ENCODE assay signal across 11 cellular contexts in the genomic region with DNA sequence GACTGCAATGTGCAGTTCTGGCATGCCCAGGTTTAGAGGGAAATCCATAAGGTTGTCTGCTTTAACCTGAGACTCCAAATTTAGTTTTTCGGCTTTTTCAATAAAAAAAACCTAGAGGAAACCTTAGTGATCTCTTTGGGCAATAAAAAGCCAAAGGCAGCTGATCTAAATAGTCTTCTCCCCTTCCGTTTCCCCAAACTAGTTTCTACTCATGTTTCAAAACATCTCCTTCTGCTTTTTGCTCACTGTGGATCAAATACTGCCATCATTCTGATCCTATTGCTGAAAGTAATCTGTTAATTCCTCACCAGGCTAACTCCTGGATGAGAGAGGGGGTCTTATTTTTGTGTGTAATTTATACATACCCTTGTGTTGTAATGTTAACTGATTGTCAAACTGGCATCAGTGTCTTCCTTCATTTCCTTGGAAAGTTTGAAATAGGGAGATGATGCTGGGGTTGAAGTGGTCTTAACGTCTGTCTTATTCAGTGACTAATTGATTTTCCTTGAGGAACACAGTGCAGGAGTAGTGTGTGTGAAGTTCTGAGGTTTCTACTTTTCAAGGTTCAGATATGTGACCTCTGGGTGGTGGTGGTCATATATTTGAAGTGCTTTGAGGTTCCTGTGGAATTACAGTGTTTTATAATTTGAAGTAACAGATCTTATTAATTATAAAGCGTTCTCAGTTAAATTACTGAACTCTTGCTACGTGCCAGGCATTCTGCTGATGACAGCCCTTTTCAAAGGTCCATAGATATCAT. TPM values are rescaled to one million over a fixed set of nuclear protein-coding genes. Genes with fewer than 3 reads are reported as not detected.
DNase-seq lines count a peak whose midpoint lies in the region; ATAC-seq and TF ChIP-seq lines count a peak whose summit lies in the region.
"Had no signal": no experiment of that assay in that cellular context is flagged by ENCODE, and none has a peak within 500 bp of the region (broad histone marks: within the 10 kb centered on the region; RNA-seq: fewer than 3 reads in every experiment).

No MANE protein-coding gene starts in this region.

- no peak for TF ChIP-seq CTCF in DOHH2 (IDR thresholded peaks at IDR 0.05; ENCODE audit: low read depth, low read length, poor library complexity, severe bottlenecking)
- no peak for TF ChIP-seq CTCF in IMR-90 (conservative IDR thresholded peaks at IDR 0.05; ENCODE audit: low read depth, low read length)
- no peak for TF ChIP-seq CTCF in endothelial cell (IDR thresholded peaks at IDR 0.05; ENCODE audit: unreplicated experiment)

- no peaks in the 10 kb centered on the region for H3K9me2 ChIP-seq in DOHH2 (replicated peaks; ENCODE audit: control insufficient read depth, low read length)

- H2BK15ac ChIP-seq in IMR-90 (ENCODE audit: low read depth, low read length) = no peak overlapping the region
- no peak overlapping the region for H2BK15ac ChIP-seq in neuronal stem cell (ENCODE audit: low read length)

- 0 out of 2 replicates have a peak overlapping the region, but pooled peaks have one; percentile 14 for H3K23ac ChIP-seq in IMR-90 (ENCODE audit: low read depth, low read length)
- H3K23ac ChIP-seq in neuronal stem cell (ENCODE audit: low read depth, low read length, poor library complexity) = no peak overlapping the region

- no peak overlapping the region for H2AK9ac ChIP-seq in IMR-90 (replicated peaks; ENCODE audit: low read depth, low read length, poor library complexity)

- H2BK5ac ChIP-seq in IMR-90 (ENCODE audit: low read depth, low read length, poor library complexity, severe bottlenecking) (no peak overlapping the region), neuronal stem cell (ENCODE audit: low read length) (no peak overlapping the region)

- peak; percentile 21 for ATAC-seq in GM21723 (IDR thresholded peaks at IDR 0.05; ENCODE audit: unreplicated experiment)
- no peak; the same call in 1 of the 2 replicates for ATAC-seq in IMR-90 (ENCODE audit: low read depth)
- ATAC-seq in stimulated activated effector memory CD8-positive, alpha-beta T cell treated with anti-CD3 and anti-CD28 coated beads, Interleukin-12 subunit alpha, Interleukin-12 subunit beta, amount 100 ng/mL, for 72 hours = no peak
- no peak for ATAC-seq in HG03469 (IDR thresholded peaks at IDR 0.05; ENCODE audit: unreplicated experiment)

- intact Hi-C loops in IMR-90 (cut with micrococcal nuclease) = no loop called here

- H3K4me1 ChIP-seq in DOHH2 (ENCODE audit: control insufficient read depth, low read length) (peaks cover 22% of the 10 kb centered on the region), IMR-90 (ENCODE audit: control insufficient read depth, insufficient read depth, low read length) (peaks cover 11% of the 10 kb centered on the region), neuronal stem cell (ENCODE audit: control insufficient read depth in 2 of 2, insufficient read depth in 1 of 2, low read depth in 1 of 2, low read length in 2 of 2) (peaks cover 9 to 23% of the 10 kb centered on the region in 2 donors)
- H3K4me1 ChIP-seq: prostate gland had no signal

- H4K91ac ChIP-seq in IMR-90 (ENCODE audit: insufficient read depth, low read depth, low read length) (no peak overlapping the region), neuronal stem cell (ENCODE audit: low read depth, low read length, poor library complexity) (no peak overlapping the region)

- no peaks in the 10 kb centered on the region for H3K9me3 Mint-ChIP-seq in endothelial cell (ENCODE audit: unreplicated experiment)
- H3K9me3 Mint-ChIP-seq in stimulated activated effector memory CD8-positive, alpha-beta T cell treated with anti-CD3 and anti-CD28 coated beads, Interleukin-12 subunit alpha, Interleukin-12 subunit beta, amount 100 ng/mL, for 72 hours = peaks cover 6% of the 10 kb centered on the region

- H3K9me3 ChIP-seq in DOHH2 (ENCODE audit: control insufficient read depth, insufficient read depth, low read length) (no peaks in the 10 kb centered on the region), IMR-90 (ENCODE audit: control insufficient read depth, insufficient read depth, low read length) (no peaks in the 10 kb centered on the region), neuronal stem cell (replicated peaks in 1 of 2; ENCODE audit: control insufficient read depth in 2 of 2, insufficient read depth in 1 of 2, low read depth in 1 of 2, low read length in 2 of 2) (peaks cover 0 to 2% of the 10 kb centered on the region in 2 donors)
- H3K9me3 ChIP-seq: prostate gland had no signal

- CTCF ChIA-PET in IMR-90 (lab: Yijun Ruan, JAX) = no interaction called here

- no peak overlapping the region for H3K9ac ChIP-seq in IMR-90 (ENCODE audit: low read depth, low read length)
- H3K9ac ChIP-seq in neuronal stem cell (ENCODE audit: low read depth, low read length, poor library complexity) = no peak overlapping the region

- H3K4me3 ChIP-seq in DOHH2 (ENCODE audit: low read length) (peak overlapping the region; percentile 25; the same call in 1 of the 2 replicates), IMR-90 (ENCODE audit: insufficient read depth, low read depth, low read length) (no peak overlapping the region), neuronal stem cell (ENCODE audit: low read length in 2 of 2) (no peak overlapping the region)
- H3K4me3 ChIP-seq: prostate gland had no signal

- no peak overlapping the region for H2AK5ac ChIP-seq in IMR-90 (ENCODE audit: low read depth, low read length)
- no peak overlapping the region for H2AK5ac ChIP-seq in neuronal stem cell (ENCODE audit: low read depth, low read length)

- H3K27me3 Mint-ChIP-seq in endothelial cell (ENCODE audit: unreplicated experiment) = no peaks in the 10 kb centered on the region
- H3K27me3 Mint-ChIP-seq: activated naive CD8-positive, alpha-beta T cell treated with anti-CD3 and anti-CD28 coated beads for 36 hours; central memory CD8-positive, alpha-beta T cell had no signal

- H4K8ac ChIP-seq in IMR-90 (ENCODE audit: low read depth in 2 of 2, low read length in 2 of 2) = no peak overlapping the region
- H4K8ac ChIP-seq in neuronal stem cell (ENCODE audit: low read depth, low read length) = no peak overlapping the region

- no peak overlapping the region for H3K4ac ChIP-seq in IMR-90 (ENCODE audit: low read depth, low read length)
- H3K4ac ChIP-seq in neuronal stem cell (ENCODE audit: low read length) = no peak overlapping the region

- dilution Hi-C loops in IMR-90 (cut with HindIII; ENCODE audit: low sequenced_read_pairs, unreplicated experiment) = no loop called here

- no peak overlapping the region for H3K4me3 Mint-ChIP-seq in endothelial cell (ENCODE audit: unreplicated experiment)
- no peak overlapping the region for H3K4me3 Mint-ChIP-seq in stimulated activated effector memory CD8-positive, alpha-beta T cell treated with anti-CD3 and anti-CD28 coated beads, Interleukin-12 subunit alpha, Interleukin-12 subunit beta, amount 100 ng/mL, for 72 hours
- H3K4me3 Mint-ChIP-seq: activated naive CD8-positive, alpha-beta T cell treated with anti-CD3 and anti-CD28 coated beads for 36 hours; central memory CD8-positive, alpha-beta T cell had no signal

- H3K18ac ChIP-seq in IMR-90 (ENCODE audit: low read depth, low read length) (no peak overlapping the region), neuronal stem cell (ENCODE audit: low read length) (no peak overlapping the region)

- WGBS in IMR-90 (ENCODE audit: extremely low coverage in 2 of 2, insufficient read length in 1 of 2), 2 experiments = 40% methylated on average over 1 of the region's 5 CpGs; no CpG with 5 or more reads in 1 of the 2 experiments
- WGBS in neuronal stem cell (ENCODE audit: extremely low coverage in 2 of 2, insufficient read length in 2 of 2, insufficient replicate concordance in 1 of 2), 2 donors = no CpG with 5 or more reads among the region's 5 CpGs

- H3K27ac ChIP-seq in DOHH2 (ENCODE audit: low read depth, low read length) (peak overlapping the region; percentile 16; the same call in 1 of the 2 replicates), IMR-90 (ENCODE audit: insufficient read depth, low read length) (no peak overlapping the region), neuronal stem cell (replicated peaks; ENCODE audit: low read length) (no peak overlapping the region)
- H3K27ac ChIP-seq: prostate gland had no signal

- no peak for TF ChIP-seq RAD21 in IMR-90 (IDR thresholded peaks at IDR 0.05; ENCODE audit: low read length)

- peaks cover 5% of the 10 kb centered on the region; the same call in 1 of the 2 replicates for H3K9me1 ChIP-seq in IMR-90 (ENCODE audit: insufficient read depth, low read length)

- H3K36me3 ChIP-seq in DOHH2 (ENCODE audit: control insufficient read depth, low read length) (no peaks in the 10 kb centered on the region), IMR-90 (ENCODE audit: control insufficient read depth, insufficient read depth, low read length) (no peaks in the 10 kb centered on the region), neuronal stem cell (replicated peaks in 1 of 2; ENCODE audit: control insufficient read depth in 2 of 2, insufficient read depth in 2 of 2, low read length in 2 of 2) (no peaks in the 10 kb centered on the region)
- H3K36me3 ChIP-seq: prostate gland had no signal

- H3F3A ChIP-seq in DOHH2 (ENCODE audit: control insufficient read depth, insufficient read depth) = no peaks in the 10 kb centered on the region

- H4K5ac ChIP-seq in IMR-90 (ENCODE audit: low read depth, low read length) = no peak overlapping the region

- no peaks in the 10 kb centered on the region for H3K36me3 Mint-ChIP-seq in endothelial cell (ENCODE audit: low read depth, unreplicated experiment)
- H3K36me3 Mint-ChIP-seq in stimulated activated effector memory CD8-positive, alpha-beta T cell treated with anti-CD3 and anti-CD28 coated beads, Interleukin-12 subunit alpha, Interleukin-12 subunit beta, amount 100 ng/mL, for 72 hours = no peaks in the 10 kb centered on the region
- H3K36me3 Mint-ChIP-seq: activated naive CD8-positive, alpha-beta T cell treated with anti-CD3 and anti-CD28 coated beads for 36 hours had no signal

- H3K4me2 ChIP-seq in DOHH2 (ENCODE audit: low read length) (peak overlapping the region; percentile 48), IMR-90 (ENCODE audit: low read depth, low read length) (no peak overlapping the region), neuronal stem cell (ENCODE audit: insufficient read depth, low read length, poor library complexity, severe bottlenecking) (no peak overlapping the region)

- peaks cover 0 to 34% of the 10 kb centered on the region in 2 experiments for H3K79me1 ChIP-seq in IMR-90 (ENCODE audit: low read depth in 1 of 2, low read length in 2 of 2)
- H3K79me1 ChIP-seq in neuronal stem cell (ENCODE audit: low read depth, low read length) = peaks cover 1% of the 10 kb centered on the region

- H2BK12ac ChIP-seq in neuronal stem cell (ENCODE audit: low read length) = no peak overlapping the region

- no peak overlapping the region for H2BK20ac ChIP-seq in IMR-90 (ENCODE audit: low read depth, low read length)

- H2BK120ac ChIP-seq in IMR-90 (ENCODE audit: low read depth, low read length) = no peak overlapping the region
- H2BK120ac ChIP-seq in neuronal stem cell (ENCODE audit: low read depth, low read length) = no peak overlapping the region

- H2AFZ ChIP-seq in IMR-90 (replicated peaks; ENCODE audit: low read length, poor library complexity) = no peak overlapping the region
- no peak overlapping the region for H2AFZ ChIP-seq in neuronal stem cell (ENCODE audit: low read length)

- BruUV-seq in IMR-90 (replicated peaks; lab: Mats Ljungman, UMichigan) = no TSS peak

- DNase-seq in IMR-90 (peak; percentile 30), endothelial cell (ENCODE audit: low spot score) (no peak), neuronal stem cell (ENCODE audit: low spot score) (no peak), cerebellar nuclear complex (lab: John Stamatoyannopoulos, UW) (no peak)
- no peak for DNase-seq in stimulated activated effector memory CD8-positive, alpha-beta T cell treated with anti-CD3 and anti-CD28 coated beads, Interleukin-12 subunit alpha, Interleukin-12 subunit beta, amount 100 ng/mL, for 72 hours (ENCODE audit: low spot score in 2 of 2)
- DNase-seq: activated naive CD8-positive, alpha-beta T cell treated with anti-CD3 and anti-CD28 coated beads for 36 hours had no signal

- H3K27me3 ChIP-seq in DOHH2 (ENCODE audit: control insufficient read depth, low read length) = no peaks in the 10 kb centered on the region
- H3K27me3 ChIP-seq in IMR-90 (ENCODE audit: control insufficient read depth, insufficient read depth, low read length) = no peaks in the 10 kb centered on the region
- H3K27me3 ChIP-seq in neuronal stem cell (ENCODE audit: control insufficient read depth in 3 of 3, insufficient read depth in 3 of 3, low read depth in 1 of 3, low read length in 3 of 3) = no peaks in the 10 kb centered on the region

- no peaks in the 10 kb centered on the region for H4K20me1 ChIP-seq in DOHH2 (ENCODE audit: control insufficient read depth, insufficient read depth, low read depth, low read length)
- H4K20me1 ChIP-seq in IMR-90 (ENCODE audit: insufficient read depth, low read length) = no peaks in the 10 kb centered on the region

- no peak overlapping the region for H3K56ac ChIP-seq in IMR-90 (ENCODE audit: extremely low read depth, insufficient read depth, low read length)

- peaks cover 34% of the 10 kb centered on the region for H3K4me1 Mint-ChIP-seq in endothelial cell (ENCODE audit: unreplicated experiment)
- H3K4me1 Mint-ChIP-seq in stimulated activated effector memory CD8-positive, alpha-beta T cell treated with anti-CD3 and anti-CD28 coated beads, Interleukin-12 subunit alpha, Interleukin-12 subunit beta, amount 100 ng/mL, for 72 hours = no peaks in the 10 kb centered on the region
- H3K4me1 Mint-ChIP-seq: activated naive CD8-positive, alpha-beta T cell treated with anti-CD3 and anti-CD28 coated beads for 36 hours; central memory CD8-positive, alpha-beta T cell had no signal

- POLR2A ChIA-PET in IMR-90 (lab: Charles Lee; ENCODE audit: unreplicated experiment) = no interaction called here

- H3K27ac Mint-ChIP-seq in endothelial cell (ENCODE audit: unreplicated experiment) = peak overlapping the region; percentile 74
- no peak overlapping the region for H3K27ac Mint-ChIP-seq in stimulated activated effector memory CD8-positive, alpha-beta T cell treated with anti-CD3 and anti-CD28 coated beads, Interleukin-12 subunit alpha, Interleukin-12 subunit beta, amount 100 ng/mL, for 72 hours
- H3K27ac Mint-ChIP-seq: activated naive CD8-positive, alpha-beta T cell treated with anti-CD3 and anti-CD28 coated beads for 36 hours had no signal

- TF ChIP-seq POLR2A in IMR-90 (IDR thresholded peaks at IDR 0.05; ENCODE audit: low read depth, low read length) = no peak

- no peaks in the 10 kb centered on the region for H3K79me2 ChIP-seq in DOHH2 (ENCODE audit: control insufficient read depth, low read length)

- in situ Hi-C loops in IMR-90 (cut with MboI; ENCODE audit: low sequenced_read_pairs) = no loop called here

- H3K14ac ChIP-seq in IMR-90 (replicated peaks; ENCODE audit: low read depth, low read length) = no peak overlapping the region
- no peak overlapping the region for H3K14ac ChIP-seq in neuronal stem cell (ENCODE audit: low read length)

RNA-seq across cellular contexts. Expression of gene ARHGAP42, which starts 55.0 kb away (rescaled TPM):
- total RNA-seq in IMR-90 (2012; rRNA removed) (7.3 and 8.9 TPM in 2 replicates), endothelial cell (ENCODE audit: unreplicated experiment) (19.1 TPM)
- 2.8 and 2.9 TPM in 2 replicates for polyA plus RNA-seq in IMR-90 (2012; rRNA removed)
- polyA plus RNA-seq in IMR-90 (2012; cell fraction: cytosol; rRNA removed) = 0.87 and 1.3 TPM in 2 replicates
- polyA plus RNA-seq in IMR-90 (2012; cell fraction: nucleus; rRNA removed; ENCODE audit: low replicate concordance) = 1.2 and 6.8 TPM in 2 replicates
- 8.1 TPM for polyA plus RNA-seq in neuronal stem cell (2013, experiment 1 of 2)
- polyA plus RNA-seq in neuronal stem cell (2013, experiment 2 of 2) = 8.0 TPM
